9 cellular contexts compared by ENCODE assay signal in the genomic region with DNA sequence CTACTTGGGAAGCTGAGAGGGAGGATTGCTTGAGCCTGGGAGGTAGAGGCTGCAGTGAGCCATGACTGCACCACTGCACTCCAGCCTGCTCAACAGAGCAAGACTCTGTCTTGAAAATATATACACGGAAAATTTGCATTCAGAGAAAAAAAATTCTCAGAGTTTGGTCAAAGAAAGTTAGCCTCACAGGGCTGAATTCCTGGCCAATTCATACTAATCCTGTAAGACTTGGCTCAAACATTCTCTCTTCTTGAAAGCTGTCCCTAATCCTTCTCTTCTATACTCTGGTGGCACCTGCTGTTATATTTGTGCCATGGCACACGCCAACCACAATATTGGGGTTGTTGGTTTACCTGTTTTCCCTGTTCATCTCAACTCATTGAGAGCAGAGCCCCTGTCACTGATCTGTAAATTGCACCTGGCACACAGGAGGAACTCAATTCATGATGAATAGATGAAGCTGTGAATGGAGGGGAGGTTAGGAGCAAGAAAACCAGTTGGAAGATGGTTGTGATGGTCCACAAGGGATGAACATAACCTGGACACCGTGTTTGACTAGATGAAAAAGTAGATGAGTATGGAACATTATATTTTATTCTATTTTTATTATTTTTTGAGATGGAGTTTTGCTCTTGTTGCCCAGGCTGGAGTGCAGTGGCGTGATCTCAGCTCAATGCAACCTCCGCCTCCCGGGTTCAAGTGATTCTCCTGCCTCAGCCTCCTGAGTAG. TPM values are rescaled to one million over a fixed set of nuclear protein-coding genes. Genes with fewer than 3 reads are reported as not detected.
DNase-seq lines count a peak whose midpoint lies in the region; ATAC-seq and TF ChIP-seq lines count a peak whose summit lies in the region.
"Had no signal": no experiment of that assay in that cellular context is flagged by ENCODE, and none has a peak within 500 bp of the region (broad histone marks: within the 10 kb centered on the region; RNA-seq: fewer than 3 reads in every experiment).

No MANE protein-coding gene starts in this region.

- DNase-seq in EL: peak; percentile 23
- DNase-seq in HT1080 (ENCODE audit: low read depth): peak; percentile 50
- peak; percentile 82 for DNase-seq in PC-3
- DNase-seq in fibroblast of villous mesenchyme (ENCODE audit: low read depth): peak; percentile 39
- no peak for DNase-seq in T-helper 2 cell treated with Interferon-gamma antibody and Interleukin-4, amounts not matched to agents 5 μg/mL and 100 μg/mL, for 36 hours (ENCODE audit: low spot score)
- DNase-seq in effector memory CD8-positive, alpha-beta T cell: no peak
- no peak for DNase-seq in CD8-positive, alpha-beta memory T cell

- H3K4me3 ChIP-seq in PC-3 (ENCODE audit: low read length): no peak overlapping the region
- no peak overlapping the region for H3K4me3 ChIP-seq in fibroblast of villous mesenchyme (ENCODE audit: low read depth, low read length)
- no peak overlapping the region for H3K4me3 ChIP-seq in CD8-positive, alpha-beta memory T cell (ENCODE audit: low read length)
- H3K4me3 ChIP-seq: thoracic aorta had no signal

- no peak overlapping the region for H3K27ac Mint-ChIP-seq in T-helper 2 cell treated with Interferon-gamma antibody and Interleukin-4, amounts not matched to agents 5 μg/mL and 100 μg/mL, for 36 hours
- H3K27ac Mint-ChIP-seq in effector memory CD8-positive, alpha-beta T cell: no peak overlapping the region
- H3K27ac Mint-ChIP-seq in CD8-positive, alpha-beta memory T cell: peak overlapping the region in 1 of 8 donors; percentile 6

- H3K9me3 ChIP-seq in PC-3 (ENCODE audit: low read length): no peaks in the 10 kb centered on the region
- H3K9me3 ChIP-seq in CD8-positive, alpha-beta memory T cell (ENCODE audit: low read length): no peaks in the 10 kb centered on the region
- H3K9me3 ChIP-seq: thoracic aorta had no signal

- intact Hi-C loops in PC-3 (cut with micrococcal nuclease): loop anchor here (1.0 to 10.0 kb wide), 4 partner anchors 168 to 1924 kb away; no protein-coding TSS in a partner anchor

- no peaks in the 10 kb centered on the region for H3K4me1 Mint-ChIP-seq in T-helper 2 cell treated with Interferon-gamma antibody and Interleukin-4, amounts not matched to agents 5 μg/mL and 100 μg/mL, for 36 hours (ENCODE audit: low read depth)
- H3K4me1 Mint-ChIP-seq in effector memory CD8-positive, alpha-beta T cell (ENCODE audit: low read depth in 2 of 2): no peaks in the 10 kb centered on the region
- no peaks in the 10 kb centered on the region for H3K4me1 Mint-ChIP-seq in CD8-positive, alpha-beta memory T cell

- no peaks in the 10 kb centered on the region for H3F3A ChIP-seq in PC-3 (ENCODE audit: low read length, unreplicated experiment)

- H3K9ac ChIP-seq in PC-3 (ENCODE audit: low read length): peak overlapping the region; percentile 82

- peaks cover 2% of the 10 kb centered on the region for H3K27me3 Mint-ChIP-seq in T-helper 2 cell treated with Interferon-gamma antibody and Interleukin-4, amounts not matched to agents 5 μg/mL and 100 μg/mL, for 36 hours (ENCODE audit: low read depth)
- peaks cover 0 to 4% of the 10 kb centered on the region in 2 donors for H3K27me3 Mint-ChIP-seq in effector memory CD8-positive, alpha-beta T cell
- peaks cover 0 to 3% of the 10 kb centered on the region in 2 donors for H3K27me3 Mint-ChIP-seq in CD8-positive, alpha-beta memory T cell

- H3K36me3 ChIP-seq in PC-3 (ENCODE audit: low read depth, low read length): no peaks in the 10 kb centered on the region
- H3K36me3 ChIP-seq in CD8-positive, alpha-beta memory T cell (ENCODE audit: insufficient read depth, low read length): no peaks in the 10 kb centered on the region
- H3K36me3 ChIP-seq: thoracic aorta had no signal

- CTCF ChIA-PET in PC-3 (lab: Charles Lee): interaction anchor here (0.5 to 3.1 kb wide), 3 partner anchors 38 to 658 kb away, joined by 3 to 27 read pairs (median 3); no protein-coding TSS in a partner anchor
- CTCF ChIA-PET in CD8-positive, alpha-beta memory T cell (lab: Charles Lee): interaction anchor here (1.6 kb wide), 1 partner anchor 167 kb away, joined by 3 read pairs; no protein-coding TSS in a partner anchor

- peaks cover 26% of the 10 kb centered on the region for H3K4me1 ChIP-seq in PC-3 (ENCODE audit: insufficient read depth, low read length)
- no peaks in the 10 kb centered on the region for H3K4me1 ChIP-seq in CD8-positive, alpha-beta memory T cell (ENCODE audit: insufficient read depth, low read length)

- peak; percentile 56 for ATAC-seq in PC-3
- ATAC-seq in HG03095 (IDR thresholded peaks at IDR 0.05; ENCODE audit: unreplicated experiment): no peak
- no peak for ATAC-seq in effector memory CD8-positive, alpha-beta T cell (replicated peaks)

- H3K79me2 ChIP-seq in PC-3 (ENCODE audit: low read length): no peaks in the 10 kb centered on the region

- peak overlapping the region; percentile 94 for H3K27ac ChIP-seq in PC-3 (ENCODE audit: low read length)
- H3K27ac ChIP-seq in CD8-positive, alpha-beta memory T cell (ENCODE audit: low read depth, low read length): no peak overlapping the region
- H3K27ac ChIP-seq: thoracic aorta had no signal

- no peaks in the 10 kb centered on the region for H3K27me3 ChIP-seq in PC-3 (ENCODE audit: low read length)
- no peaks in the 10 kb centered on the region for H3K27me3 ChIP-seq in CD8-positive, alpha-beta memory T cell (ENCODE audit: insufficient read depth, low read length, poor library complexity, severe bottlenecking)

- no peaks in the 10 kb centered on the region for H3K9me2 ChIP-seq in PC-3 (replicated peaks; ENCODE audit: low read length)

- POLR2A ChIA-PET in PC-3 (lab: Charles Lee; ENCODE audit: unreplicated experiment): interaction anchor here (0.7 kb wide), 1 partner anchor 28 kb away, joined by 4 read pairs; no protein-coding TSS in a partner anchor
- POLR2A ChIA-PET in CD8-positive, alpha-beta memory T cell (lab: Charles Lee): no interaction called here

- no peak overlapping the region for H3K4me2 ChIP-seq in PC-3 (ENCODE audit: low read length)

- no peak overlapping the region for H3K4me3 Mint-ChIP-seq in T-helper 2 cell treated with Interferon-gamma antibody and Interleukin-4, amounts not matched to agents 5 μg/mL and 100 μg/mL, for 36 hours
- no peak overlapping the region for H3K4me3 Mint-ChIP-seq in effector memory CD8-positive, alpha-beta T cell
- H3K4me3 Mint-ChIP-seq in CD8-positive, alpha-beta memory T cell: no peak overlapping the region

- H3K36me3 Mint-ChIP-seq in T-helper 2 cell treated with Interferon-gamma antibody and Interleukin-4, amounts not matched to agents 5 μg/mL and 100 μg/mL, for 36 hours (ENCODE audit: low read depth): no peaks in the 10 kb centered on the region
- H3K36me3 Mint-ChIP-seq in effector memory CD8-positive, alpha-beta T cell (ENCODE audit: insufficient read depth): peaks cover 7% of the 10 kb centered on the region
- no peaks in the 10 kb centered on the region for H3K36me3 Mint-ChIP-seq in CD8-positive, alpha-beta memory T cell

- no peaks in the 10 kb centered on the region for H3K9me3 Mint-ChIP-seq in T-helper 2 cell treated with Interferon-gamma antibody and Interleukin-4, amounts not matched to agents 5 μg/mL and 100 μg/mL, for 36 hours
- H3K9me3 Mint-ChIP-seq in effector memory CD8-positive, alpha-beta T cell: no peaks in the 10 kb centered on the region
- H3K9me3 Mint-ChIP-seq in CD8-positive, alpha-beta memory T cell: no peaks in the 10 kb centered on the region

- BruUV-seq in PC-3 (replicated peaks; lab: Mats Ljungman, UMichigan): no TSS peak

- no peak overlapping the region for H2AFZ ChIP-seq in PC-3 (ENCODE audit: low read length)

- H4K20me1 ChIP-seq in PC-3 (ENCODE audit: low read length): no peaks in the 10 kb centered on the region

- peak; percentile 92 for TF ChIP-seq CTCF in PC-3 (conservative IDR thresholded peaks at IDR 0.05; ENCODE audit: low read depth, low read length)
- peak; percentile 49 for TF ChIP-seq CTCF in fibroblast of villous mesenchyme (IDR thresholded peaks at IDR 0.05; ENCODE audit: insufficient read depth, low read depth, low read length)

RNA-seq across cellular contexts. Expression of gene SPTSSA, which starts 36.8 kb away (rescaled TPM):
- total RNA-seq in HT1080 (2014; rRNA removed; shearing (Covaris generic)): 11.7 and 20.4 TPM in 2 replicates
- 40.8 and 43.8 TPM in 2 replicates for polyA plus RNA-seq in HT1080 (2015; cell fraction: cytosol; rRNA removed)
- polyA plus RNA-seq in HT1080 (2015; cell fraction: nucleus; rRNA removed): 14.2 and 16.1 TPM in 2 replicates
- total RNA-seq in PC-3 (2014; rRNA removed): 8.7 and 14.0 TPM in 2 replicates
- 12.2 and 18.6 TPM in 2 replicates for total RNA-seq in fibroblast of villous mesenchyme
- 10 to 100 TPM; 11.6 to 12.0 TPM for total RNA-seq in CD8-positive, alpha-beta memory T cell
- 9.9 TPM for polyA plus RNA-seq in CD8-positive, alpha-beta memory T cell

RNA-seq across cellular contexts. Expression of gene EAPP, which starts 40.7 kb away (rescaled TPM):
- total RNA-seq in HT1080 (2014; rRNA removed; shearing (Covaris generic)): 38.1 and 40.6 TPM in 2 replicates
- polyA plus RNA-seq in HT1080 (2015; cell fraction: cytosol; rRNA removed): 51.3 and 53.1 TPM in 2 replicates
- polyA plus RNA-seq in HT1080 (2015; cell fraction: nucleus; rRNA removed): 31.8 and 34.6 TPM in 2 replicates
- total RNA-seq in PC-3 (2014; rRNA removed): 38.2 and 49.5 TPM in 2 replicates
- total RNA-seq in fibroblast of villous mesenchyme: 35.1 and 37.1 TPM in 2 replicates
- total RNA-seq in CD8-positive, alpha-beta memory T cell: 10 to 100 TPM; 36.4 to 38.6 TPM
- polyA plus RNA-seq in CD8-positive, alpha-beta memory T cell: 96.2 TPM

Comparison
In these comparisons a context has a peak if more than half of its experiments do, and no peak if none do; other contexts are left out.
1. DNase-seq: peak in EL (single experiment), HT1080 (single experiment), PC-3 (single experiment) and fibroblast of villous mesenchyme (single experiment); none in T-helper 2 cell treated with Interferon-gamma antibody and Interleukin-4, amounts not matched to agents 5 μg/mL and 100 μg/mL, for 36 hours (single experiment), effector memory CD8-positive, alpha-beta T cell (0 of 3) and CD8-positive, alpha-beta memory T cell (0 of 5).